1 cellular context compared by ENCODE assay signal in genomic region chr18:36406805-36407204, GRCh38.
TF ChIP-seq lines count a peak whose summit lies in the region.

No MANE protein-coding gene starts in this region.

TF ChIP-seq in H1, 55 proteins besides CTCF, POLR2A, EP300 and RAD21:
- no peak for TF ChIP-seq EGR1 (IDR thresholded peaks at IDR 0.05; ENCODE audit: borderline replicate concordance, low read depth, low read length)
- no peak for TF ChIP-seq SIX5 (IDR thresholded peaks at IDR 0.05; ENCODE audit: low read depth, low read length)
- no peak for TF ChIP-seq SIRT6 (IDR thresholded peaks at IDR 0.05; ENCODE audit: low read length)
- no peak for TF ChIP-seq CREB1 (IDR thresholded peaks at IDR 0.05)
- TF ChIP-seq BACH1 (IDR thresholded peaks at IDR 0.05; ENCODE audit: low read length), result no peak
- TF ChIP-seq TEAD4 (IDR thresholded peaks at IDR 0.05; ENCODE audit: low read depth, low read length), result no peak
- no peak for TF ChIP-seq GABPA (IDR thresholded peaks at IDR 0.05; ENCODE audit: borderline replicate concordance, insufficient read depth, low read length)
- no peak for TF ChIP-seq E2F6 (IDR thresholded peaks at IDR 0.05)
